In genomic region chr1:44347280-44347679, GRCh38 we compare ENCODE assay signal across 18 cellular contexts. TPM values are rescaled to one million over a fixed set of nuclear protein-coding genes. Genes with fewer than 3 reads are reported as not detected.
DNase-seq lines count a peak whose midpoint lies in the region; ATAC-seq and TF ChIP-seq lines count a peak whose summit lies in the region.
"Had no signal": no experiment of that assay in that cellular context is flagged by ENCODE, and none has a peak within 500 bp of the region (broad histone marks: within the 10 kb centered on the region; RNA-seq: fewer than 3 reads in every experiment).

No MANE protein-coding gene starts in this region.

- H3K9me3 Mint-ChIP-seq in activated naive CD4-positive, alpha-beta T cell treated with anti-CD3 and anti-CD28 coated beads, Interleukin-2, amount 10 ng/mL, durations not matched to agents 7 days and 5 days, result no peaks in the 10 kb centered on the region
- no peaks in the 10 kb centered on the region for H3K9me3 Mint-ChIP-seq in activated T-cell treated with anti-CD3 and anti-CD28 coated beads, Interleukin-2, amount 50 U/mL, for 72 hours
- H3K9me3 Mint-ChIP-seq: activated naive CD8-positive, alpha-beta T cell treated with anti-CD3 and anti-CD28 coated beads, Interleukin-2, amount 50 U/mL, for 24 hours; IgD-negative memory B cell; naive thymus-derived CD4-positive, alpha-beta T cell had no signal

- no peaks in the 10 kb centered on the region for H3K27me3 ChIP-seq in esophagus muscularis mucosa
- no peaks in the 10 kb centered on the region for H3K27me3 ChIP-seq in aorta (ENCODE audit: control insufficient read depth in 1 of 2, insufficient read depth in 2 of 2, low read length in 1 of 2)

- 33% methylated on average over 4 of the region's 4 CpGs for WGBS in esophagus muscularis mucosa
- 3 to 6% methylated on average over 4 of the region's 4 CpGs for WGBS in aorta, 2 donors

- H3K9me3 ChIP-seq in esophagus muscularis mucosa (no peaks in the 10 kb centered on the region), aorta (ENCODE audit: control insufficient read depth, low read length) (no peaks in the 10 kb centered on the region)

- no peaks in the 10 kb centered on the region for H3K27me3 Mint-ChIP-seq in activated naive CD4-positive, alpha-beta T cell treated with anti-CD3 and anti-CD28 coated beads, Interleukin-2, amount 10 ng/mL, durations not matched to agents 7 days and 5 days
- H3K27me3 Mint-ChIP-seq in activated T-cell treated with anti-CD3 and anti-CD28 coated beads, Interleukin-2, amount 50 U/mL, for 72 hours (ENCODE audit: low read depth), result no peaks in the 10 kb centered on the region
- H3K27me3 Mint-ChIP-seq: activated naive CD8-positive, alpha-beta T cell treated with anti-CD3 and anti-CD28 coated beads, Interleukin-2, amount 50 U/mL, for 24 hours; IgD-negative memory B cell; naive thymus-derived CD4-positive, alpha-beta T cell had no signal

- CTCF ChIA-PET in activated naive CD4-positive, alpha-beta T cell treated with anti-CD3 and anti-CD28 coated beads, Interleukin-2, amount 10 ng/mL, durations not matched to agents 7 days and 5 days (lab: Charles Lee), result no interaction called here

- no peak overlapping the region for H3K4me3 Mint-ChIP-seq in activated naive CD4-positive, alpha-beta T cell treated with anti-CD3 and anti-CD28 coated beads, Interleukin-2, amount 10 ng/mL, durations not matched to agents 7 days and 5 days
- H3K4me3 Mint-ChIP-seq in activated T-cell treated with anti-CD3 and anti-CD28 coated beads, Interleukin-2, amount 50 U/mL, for 72 hours, result no peak overlapping the region
- H3K4me3 Mint-ChIP-seq: activated naive CD8-positive, alpha-beta T cell treated with anti-CD3 and anti-CD28 coated beads, Interleukin-2, amount 50 U/mL, for 24 hours; IgD-negative memory B cell; naive thymus-derived CD4-positive, alpha-beta T cell had no signal

- intact Hi-C loops in esophagus muscularis mucosa (cut with DNase I) (no loop called here), aorta (cut with DNase I) (no loop called here)

- H3K36me3 Mint-ChIP-seq in activated naive CD4-positive, alpha-beta T cell treated with anti-CD3 and anti-CD28 coated beads, Interleukin-2, amount 10 ng/mL, durations not matched to agents 7 days and 5 days, result no peaks in the 10 kb centered on the region
- H3K36me3 Mint-ChIP-seq in activated T-cell treated with anti-CD3 and anti-CD28 coated beads, Interleukin-2, amount 50 U/mL, for 72 hours (ENCODE audit: insufficient read depth in 2 of 2), result peaks cover 0 to 2% of the 10 kb centered on the region in 2 donors

- peak; percentile 39 for DNase-seq in HCEC 1CT
- no peak for DNase-seq in esophagus muscularis mucosa (ENCODE audit: extremely low spot score)
- no peak for DNase-seq in omental fat pad (ENCODE audit: low spot score)
- DNase-seq in aorta, result no peak
- no peak for DNase-seq in activated naive CD4-positive, alpha-beta T cell treated with anti-CD3 and anti-CD28 coated beads, Interleukin-2, amount 10 ng/mL, durations not matched to agents 7 days and 5 days
- DNase-seq in activated T-cell treated with anti-CD3 and anti-CD28 coated beads, Interleukin-2, amount 50 U/mL, for 72 hours, result no peak
- no peak for DNase-seq in mesenteric fat pad (ENCODE audit: low spot score)
- DNase-seq: activated CD4-positive, alpha-beta T cell treated with anti-CD3 and anti-CD28 coated beads, Interleukin-2, amount 50 U/mL, for 48 hours; activated naive CD8-positive, alpha-beta T cell treated with anti-CD3 and anti-CD28 coated beads, Interleukin-2, amount 50 U/mL, for 24 hours; activated T-cell treated with anti-CD3 and anti-CD28 coated beads, Interleukin-2, amount 50 U/mL, for 48 hours; DMS 273 treated with DMSO at 0.1 percent for 48 hours; GOT3; naive thymus-derived CD4-positive, alpha-beta T cell; NCI-H1930; NCI-H510A; Right ventricle myocardium superior had no signal

- H3K4me1 ChIP-seq in esophagus muscularis mucosa (peaks cover 0 to 54% (median 44%) of the 10 kb centered on the region in 4 donors), aorta (ENCODE audit: control insufficient read depth in 1 of 2, insufficient read depth in 2 of 2, low read length in 2 of 2) (peaks cover 4 to 8% of the 10 kb centered on the region in 2 donors)

- TF ChIP-seq POLR2A in esophagus muscularis mucosa (IDR thresholded peaks at IDR 0.05; ENCODE audit: low read depth), result no peak

- H3K4me3 ChIP-seq in esophagus muscularis mucosa, result no peak overlapping the region
- no peak overlapping the region for H3K4me3 ChIP-seq in aorta (ENCODE audit: low read length in 2 of 2)
- H3K4me3 ChIP-seq: lung had no signal

- ATAC-seq in omental fat pad (ENCODE audit: low FRiP score) (peak; percentile 26), aorta (ENCODE audit: low FRiP score) (peak; percentile 61)
- ATAC-seq in activated T-cell treated with anti-CD3 and anti-CD28 coated beads, Interleukin-2, amount 50 U/mL, for 72 hours (replicated peaks in 1 of 2), result no peak
- ATAC-seq: activated naive CD8-positive, alpha-beta T cell treated with anti-CD3 and anti-CD28 coated beads, Interleukin-2, amount 50 U/mL, for 24 hours; naive thymus-derived CD4-positive, alpha-beta T cell had no signal

- TF ChIP-seq CTCF in esophagus muscularis mucosa (IDR thresholded peaks at IDR 0.05) (no peak), omental fat pad (IDR thresholded peaks at IDR 0.05) (no peak)

- H3K27ac ChIP-seq in esophagus muscularis mucosa (replicated peaks in 1 of 4), result peak overlapping the region; percentile 41 to 52 (median 46)
- peak overlapping the region in 1 of 2 donors; percentile 95 for H3K27ac ChIP-seq in aorta (ENCODE audit: low read depth in 1 of 2, low read length in 2 of 2)

- H3K4me1 Mint-ChIP-seq in activated naive CD4-positive, alpha-beta T cell treated with anti-CD3 and anti-CD28 coated beads, Interleukin-2, amount 10 ng/mL, durations not matched to agents 7 days and 5 days, result no peaks in the 10 kb centered on the region
- peaks cover 36% of the 10 kb centered on the region for H3K4me1 Mint-ChIP-seq in activated T-cell treated with anti-CD3 and anti-CD28 coated beads, Interleukin-2, amount 50 U/mL, for 72 hours (ENCODE audit: low read depth)

- H3K36me3 ChIP-seq in esophagus muscularis mucosa, result no peaks in the 10 kb centered on the region
- H3K36me3 ChIP-seq in aorta (ENCODE audit: control insufficient read depth in 1 of 2, insufficient read depth in 2 of 2, low read length in 1 of 2), result no peaks in the 10 kb centered on the region

- H3K27ac Mint-ChIP-seq in activated naive CD4-positive, alpha-beta T cell treated with anti-CD3 and anti-CD28 coated beads, Interleukin-2, amount 10 ng/mL, durations not matched to agents 7 days and 5 days, result no peak overlapping the region
- no peak overlapping the region for H3K27ac Mint-ChIP-seq in activated T-cell treated with anti-CD3 and anti-CD28 coated beads, Interleukin-2, amount 50 U/mL, for 72 hours
- H3K27ac Mint-ChIP-seq: activated naive CD8-positive, alpha-beta T cell treated with anti-CD3 and anti-CD28 coated beads, Interleukin-2, amount 50 U/mL, for 24 hours; IgD-negative memory B cell; naive thymus-derived CD4-positive, alpha-beta T cell had no signal

- no peak for TF ChIP-seq EP300 in esophagus muscularis mucosa (IDR thresholded peaks at IDR 0.05)

RNA-seq across cellular contexts. Expression of gene ERI3, which starts 7.8 kb away (rescaled TPM):
- total RNA-seq in esophagus muscularis mucosa (10 to 100 TPM; 40.4 to 56.6 (median 47.0) TPM), omental fat pad (10 to 100 TPM; 27.6 to 36.3 (median 31.2) TPM), aorta (10 to 100 TPM; 44.2 to 45.5 TPM), mesenteric fat pad (43.6 TPM)
- 10 to 100 TPM; 31.4 to 55.2 TPM for polyA plus RNA-seq in aorta
- 10 to 100 TPM; 30.4 to 45.5 TPM for total RNA-seq in activated T-cell treated with anti-CD3 and anti-CD28 coated beads, Interleukin-2, amount 50 U/mL, for 72 hours

RNA-seq across cellular contexts. Expression of gene RNF220, which starts 57.8 kb away (rescaled TPM):
- total RNA-seq in esophagus muscularis mucosa (100 to 1,000 TPM; 112 to 157 (median 126) TPM), omental fat pad (10 to 100 TPM; 54.2 to 94.0 (median 88.8) TPM), aorta (10 to 100 TPM; 49.0 to 56.5 TPM), mesenteric fat pad (60.1 TPM)
- polyA plus RNA-seq in aorta, result 10 to 100 TPM; 44.2 to 70.5 TPM
- total RNA-seq in activated T-cell treated with anti-CD3 and anti-CD28 coated beads, Interleukin-2, amount 50 U/mL, for 72 hours, result 10 to 100 TPM; 86.8 to 92.1 TPM

Comparison
In these comparisons a context has a peak if more than half of its experiments do, and no peak if none do; other contexts are left out.
1. ATAC-seq: peak in omental fat pad (single experiment) and aorta (single experiment); none in activated T-cell treated with anti-CD3 and anti-CD28 coated beads, Interleukin-2, amount 50 U/mL, for 72 hours (0 of 2).